In the genomic region with DNA sequence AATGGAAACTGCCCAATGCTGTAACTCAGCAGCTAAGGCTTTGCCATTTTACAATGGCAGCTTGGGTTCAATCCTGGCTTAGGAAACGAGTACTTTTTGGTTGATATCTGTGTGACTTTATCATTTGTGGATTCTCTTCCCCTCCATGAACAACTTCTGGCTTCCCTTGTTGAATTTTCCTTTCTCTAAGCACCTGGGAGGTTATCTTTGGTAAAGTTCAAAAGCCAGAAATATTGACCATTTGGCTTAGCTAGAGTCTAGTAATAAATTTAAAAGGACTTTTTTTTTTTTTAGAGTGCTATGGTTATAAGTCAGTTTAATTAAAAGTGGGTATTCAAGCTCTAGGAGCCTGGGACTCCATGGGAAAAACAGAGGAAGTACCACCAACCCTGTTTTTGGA, we compare ENCODE assay signal across 3 cellular contexts.
TF ChIP-seq lines count a peak whose summit lies in the region.

No MANE protein-coding gene starts in this region.

TF ChIP-seq in liver, 16 proteins besides CTCF, POLR2A, EP300 and RAD21:
- TF ChIP-seq ATF3 (IDR thresholded peaks at IDR 0.05) = no peak
- TF ChIP-seq SP1 (IDR thresholded peaks at IDR 0.05) = no peak
- peak; percentile 32 for TF ChIP-seq YY1 (IDR thresholded peaks at IDR 0.05)
- no peak for TF ChIP-seq GABPA (IDR thresholded peaks at IDR 0.05 in 1 of 2, conservative IDR thresholded peaks at IDR 0.05 in 1 of 2)
- TF ChIP-seq FOXA2 (IDR thresholded peaks at IDR 0.05) = no peak
- no peak for TF ChIP-seq TAF1 (conservative IDR thresholded peaks at IDR 0.05)
- TF ChIP-seq HNF4G (IDR thresholded peaks at IDR 0.05) = no peak
- no peak for TF ChIP-seq JUND (IDR thresholded peaks at IDR 0.05)
- TF ChIP-seq FOXA1 (IDR thresholded peaks at IDR 0.05) = no peak
- no peak for TF ChIP-seq EGR1 (IDR thresholded peaks at IDR 0.05; ENCODE audit: low read depth in 2 of 2)
- no peak for TF ChIP-seq NR2F2 (IDR thresholded peaks at IDR 0.05)
- no peak for TF ChIP-seq REST (IDR thresholded peaks at IDR 0.05)
- peak; percentile 32 to 58 for TF ChIP-seq HNF4A (conservative IDR thresholded peaks at IDR 0.05)
- TF ChIP-seq, protein P1, sequence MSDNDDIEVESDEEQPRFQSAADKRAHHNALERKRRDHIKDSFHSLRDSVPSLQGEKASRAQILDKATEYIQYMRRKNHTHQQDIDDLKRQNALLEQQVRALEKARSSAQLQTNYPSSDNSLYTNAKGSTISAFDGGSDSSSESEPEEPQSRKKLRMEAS (IDR thresholded peaks at IDR 0.05) = no peak
- no peak for TF ChIP-seq ZBTB33 (IDR thresholded peaks at IDR 0.05)
- TF ChIP-seq RXRA (IDR thresholded peaks at IDR 0.05) = peak in 1 of 2 donors; percentile 36

TF ChIP-seq in HepG2, 621 proteins besides CTCF, POLR2A, EP300 and RAD21 (continues in another document):
- TF ChIP-seq ZNF75D (CRISPR knock-in tag; IDR thresholded peaks at IDR 0.05; ENCODE audit: borderline replicate concordance) (no peak), ZFX (CRISPR knock-in tag; IDR thresholded peaks at IDR 0.05; ENCODE audit: low read depth) (no peak), ZNF615 (CRISPR knock-in tag; IDR thresholded peaks at IDR 0.05; ENCODE audit: borderline replicate concordance) (no peak), ZBTB33 (CRISPR knock-in tag; IDR thresholded peaks at IDR 0.05) (no peak), ZUFSP (CRISPR knock-in tag; IDR thresholded peaks at IDR 0.05; ENCODE audit: borderline replicate concordance) (no peak), SNRNP70 (IDR thresholded peaks at IDR 0.05; ENCODE audit: low read depth, low read length) (no peak), ZNF792 (CRISPR knock-in tag; IDR thresholded peaks at IDR 0.05) (no peak), TBL1XR1 (IDR thresholded peaks at IDR 0.05; ENCODE audit: borderline replicate concordance, low read length, partially characterized antibody) (no peak)
- TF ChIP-seq, protein P2, sequence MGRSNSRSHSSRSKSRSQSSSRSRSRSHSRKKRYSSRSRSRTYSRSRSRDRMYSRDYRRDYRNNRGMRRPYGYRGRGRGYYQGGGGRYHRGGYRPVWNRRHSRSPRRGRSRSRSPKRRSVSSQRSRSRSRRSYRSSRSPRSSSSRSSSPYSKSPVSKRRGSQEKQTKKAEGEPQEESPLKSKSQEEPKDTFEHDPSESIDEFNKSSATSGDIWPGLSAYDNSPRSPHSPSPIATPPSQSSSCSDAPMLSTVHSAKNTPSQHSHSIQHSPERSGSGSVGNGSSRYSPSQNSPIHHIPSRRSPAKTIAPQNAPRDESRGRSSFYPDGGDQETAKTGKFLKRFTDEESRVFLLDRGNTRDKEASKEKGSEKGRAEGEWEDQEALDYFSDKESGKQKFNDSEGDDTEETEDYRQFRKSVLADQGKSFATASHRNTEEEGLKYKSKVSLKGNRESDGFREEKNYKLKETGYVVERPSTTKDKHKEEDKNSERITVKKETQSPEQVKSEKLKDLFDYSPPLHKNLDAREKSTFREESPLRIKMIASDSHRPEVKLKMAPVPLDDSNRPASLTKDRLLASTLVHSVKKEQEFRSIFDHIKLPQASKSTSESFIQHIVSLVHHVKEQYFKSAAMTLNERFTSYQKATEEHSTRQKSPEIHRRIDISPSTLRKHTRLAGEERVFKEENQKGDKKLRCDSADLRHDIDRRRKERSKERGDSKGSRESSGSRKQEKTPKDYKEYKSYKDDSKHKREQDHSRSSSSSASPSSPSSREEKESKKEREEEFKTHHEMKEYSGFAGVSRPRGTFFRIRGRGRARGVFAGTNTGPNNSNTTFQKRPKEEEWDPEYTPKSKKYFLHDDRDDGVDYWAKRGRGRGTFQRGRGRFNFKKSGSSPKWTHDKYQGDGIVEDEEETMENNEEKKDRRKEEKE (IDR thresholded peaks at IDR 0.05) = no peak
- TF ChIP-seq, protein P3, sequence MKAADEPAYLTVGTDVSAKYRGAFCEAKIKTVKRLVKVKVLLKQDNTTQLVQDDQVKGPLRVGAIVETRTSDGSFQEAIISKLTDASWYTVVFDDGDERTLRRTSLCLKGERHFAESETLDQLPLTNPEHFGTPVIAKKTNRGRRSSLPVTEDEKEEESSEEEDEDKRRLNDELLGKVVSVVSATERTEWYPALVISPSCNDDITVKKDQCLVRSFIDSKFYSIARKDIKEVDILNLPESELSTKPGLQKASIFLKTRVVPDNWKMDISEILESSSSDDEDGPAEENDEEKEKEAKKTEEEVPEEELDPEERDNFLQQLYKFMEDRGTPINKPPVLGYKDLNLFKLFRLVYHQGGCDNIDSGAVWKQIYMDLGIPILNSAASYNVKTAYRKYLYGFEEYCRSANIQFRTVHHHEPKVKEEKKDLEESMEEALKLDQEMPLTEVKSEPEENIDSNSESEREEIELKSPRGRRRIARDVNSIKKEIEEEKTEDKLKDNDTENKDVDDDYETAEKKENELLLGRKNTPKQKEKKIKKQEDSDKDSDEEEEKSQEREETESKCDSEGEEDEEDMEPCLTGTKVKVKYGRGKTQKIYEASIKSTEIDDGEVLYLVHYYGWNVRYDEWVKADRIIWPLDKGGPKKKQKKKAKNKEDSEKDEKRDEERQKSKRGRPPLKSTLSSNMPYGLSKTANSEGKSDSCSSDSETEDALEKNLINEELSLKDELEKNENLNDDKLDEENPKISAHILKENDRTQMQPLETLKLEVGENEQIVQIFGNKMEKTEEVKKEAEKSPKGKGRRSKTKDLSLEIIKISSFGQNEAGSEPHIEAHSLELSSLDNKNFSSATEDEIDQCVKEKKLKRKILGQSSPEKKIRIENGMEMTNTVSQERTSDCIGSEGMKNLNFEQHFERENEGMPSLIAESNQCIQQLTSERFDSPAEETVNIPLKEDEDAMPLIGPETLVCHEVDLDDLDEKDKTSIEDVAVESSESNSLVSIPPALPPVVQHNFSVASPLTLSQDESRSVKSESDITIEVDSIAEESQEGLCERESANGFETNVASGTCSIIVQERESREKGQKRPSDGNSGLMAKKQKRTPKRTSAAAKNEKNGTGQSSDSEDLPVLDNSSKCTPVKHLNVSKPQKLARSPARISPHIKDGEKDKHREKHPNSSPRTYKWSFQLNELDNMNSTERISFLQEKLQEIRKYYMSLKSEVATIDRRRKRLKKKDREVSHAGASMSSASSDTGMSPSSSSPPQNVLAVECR (CRISPR knock-in tag; IDR thresholded peaks at IDR 0.05; ENCODE audit: borderline replicate concordance) = no peak

TF ChIP-seq in K562, 482 proteins besides CTCF, POLR2A, EP300 and RAD21:
- no peak for TF ChIP-seq PRDM10 (IDR thresholded peaks at IDR 0.05; ENCODE audit: partially characterized antibody)
- no peak for TF ChIP-seq SAP30 (IDR thresholded peaks at IDR 0.05; ENCODE audit: borderline replicate concordance, insufficient read depth, low read depth, low read length, poor library complexity, severe bottlenecking)
- no peak for TF ChIP-seq NFIX (CRISPR knock-in tag; IDR thresholded peaks at IDR 0.05; ENCODE audit: low read depth)
- TF ChIP-seq MCM2 (IDR thresholded peaks at IDR 0.05; ENCODE audit: low read depth) = no peak
- no peak for TF ChIP-seq HES1 (IDR thresholded peaks at IDR 0.05; ENCODE audit: low read depth)
